Comparison of ENCODE assay signal across 28 cellular contexts in the genomic region with DNA sequence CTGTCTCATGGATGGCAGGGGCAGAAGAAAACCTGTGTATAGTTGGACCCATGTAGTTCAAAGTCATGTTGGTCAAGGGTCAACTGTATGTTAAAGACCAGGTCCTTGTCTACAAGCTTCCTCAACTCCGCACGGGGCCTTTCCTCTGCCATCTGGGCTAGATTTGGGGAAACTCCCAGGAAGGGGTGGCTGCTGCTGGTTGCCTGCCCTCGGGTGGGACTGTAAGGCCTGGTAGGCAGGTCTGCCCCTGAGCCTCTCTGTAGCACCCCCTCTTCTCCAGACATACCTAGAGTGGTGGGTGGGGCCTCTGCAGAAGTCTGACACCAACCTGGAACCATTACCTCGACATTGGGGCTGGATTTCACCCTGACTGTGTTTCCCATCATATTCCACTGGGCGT. TPM values are rescaled to one million over a fixed set of nuclear protein-coding genes. Genes with fewer than 3 reads are reported as not detected.
DNase-seq lines count a peak whose midpoint lies in the region; ATAC-seq, FAIRE-seq and TF ChIP-seq lines count a peak whose summit lies in the region.
"Had no signal": no experiment of that assay in that cellular context is flagged by ENCODE, and none has a peak within 500 bp of the region (broad histone marks: within the 10 kb centered on the region; RNA-seq: fewer than 3 reads in every experiment).

No MANE protein-coding gene starts in this region.

- ATAC-seq in heart right ventricle = no peak
- no peak for ATAC-seq in pancreas
- no peak for ATAC-seq in HG02884 (IDR thresholded peaks at IDR 0.05; ENCODE audit: unreplicated experiment)
- ATAC-seq: A549 had no signal

- 82 to 87% methylated on average over 5 of the region's 5 CpGs for WGBS in heart right ventricle, 2 donors
- 74 to 77% methylated on average over 5 of the region's 5 CpGs for WGBS in pancreas, 2 donors

- no peak for FAIRE-seq in pancreas (lab: Jason Lieb, UNC)
- FAIRE-seq: D721Med, GM12878, GM19239, H1 had no signal

- H3K9me3 ChIP-seq in heart right ventricle = no peaks in the 10 kb centered on the region
- H3K9me3 ChIP-seq in pancreas = no peaks in the 10 kb centered on the region
- H3K9me3 ChIP-seq: A549; BE2C; BLaER1 treated with 17β-estradiol and CSF1 and Interleukin-3, amounts not matched to agents 10 nM and 100 nM had no signal

- no peak overlapping the region for H3K4me3 ChIP-seq in heart right ventricle
- H3K4me3 ChIP-seq in pancreas = no peak overlapping the region
- H3K4me3 ChIP-seq: A549; BLaER1 treated with 17β-estradiol and CSF1 and Interleukin-3, amounts not matched to agents 10 nM and 100 nM; GM12878; GM23248 had no signal

- H3K27me3 ChIP-seq in heart right ventricle (no peaks in the 10 kb centered on the region), pancreas (no peaks in the 10 kb centered on the region)
- H3K27me3 ChIP-seq: BE2C; BLaER1 treated with 17β-estradiol and CSF1 and Interleukin-3, amounts not matched to agents 10 nM and 100 nM had no signal

- H3K36me3 ChIP-seq in heart right ventricle (no peaks in the 10 kb centered on the region), pancreas (no peaks in the 10 kb centered on the region)
- H3K36me3 ChIP-seq: BE2C; BLaER1 treated with 17β-estradiol and CSF1 and Interleukin-3, amounts not matched to agents 10 nM and 100 nM had no signal

- DNase-seq in activated CD8-positive, alpha-beta memory T cell treated with anti-CD3 and anti-CD28 coated beads, Interleukin-2, amount 50 U/mL, for 48 hours = peak; percentile 40
- DNase-seq in activated CD8-positive, alpha-beta memory T cell treated with anti-CD3 and anti-CD28 coated beads, Interleukin-2, amount 50 U/mL, for 4 hours = no peak
- peak; percentile 60 for DNase-seq in cardiac septum (ENCODE audit: low spot score)
- no peak for DNase-seq in heart right ventricle
- DNase-seq in posterior vena cava (ENCODE audit: low spot score) = peak; percentile 22
- no peak for DNase-seq in dermis blood vessel endothelial cell
- no peak for DNase-seq in pancreas
- DNase-seq: ACHN; AML-193; BE2C; CD4-positive, alpha-beta T cell; CD8-positive, alpha-beta memory T cell; DMS 273 treated with DMSO at 0.1 percent for 48 hours; DMS79; EL; GDM1; GM23248; H7; HCEC 1CT had no signal

- H3K27ac ChIP-seq in heart right ventricle (no peak overlapping the region), pancreas (no peak overlapping the region)
- H3K27ac ChIP-seq: 22Rv1; A549; BLaER1 treated with 17β-estradiol and CSF1 and Interleukin-3, amounts not matched to agents 10 nM and 100 nM; GM23248 had no signal

- TF ChIP-seq CTCF in heart right ventricle (IDR thresholded peaks at IDR 0.05) (no peak), pancreas (IDR thresholded peaks at IDR 0.05) (no peak)

- H3K4me1 ChIP-seq in heart right ventricle = peaks cover 0 to 6% (median 3%) of the 10 kb centered on the region in 9 donors
- H3K4me1 ChIP-seq in pancreas = no peaks in the 10 kb centered on the region
- H3K4me1 ChIP-seq: BE2C had no signal

- intact Hi-C loops in cardiac septum (cut with DNase I) (loop anchor here (10.0 kb wide), 1 partner anchor 173 kb away; no protein-coding TSS in a partner anchor), heart right ventricle (cut with DNase I) (loop anchor here in 4 of 10 donors (10.0 kb wide), 2 partner anchors 103 to 173 kb away; no protein-coding TSS in a partner anchor), posterior vena cava (cut with DNase I) (loop anchor here in 1 of 2 donors (5.0 to 10.0 kb wide), 2 partner anchors 103 to 625 kb away; no protein-coding TSS in a partner anchor), pancreas (cut with DNase I) (loop anchor here in 1 of 3 donors (10.0 kb wide), 1 partner anchor 73 kb away; no protein-coding TSS in a partner anchor)

RNA-seq across cellular contexts. Expression of a gene that starts 15.2 kb away (rescaled TPM):
- 1.3 TPM for total RNA-seq in cardiac septum
- under 1 TPM in 6 of 10 donors, not detected in 4; 0.32 to 0.64 (median 0.42) TPM for total RNA-seq in heart right ventricle
- polyA plus RNA-seq in heart right ventricle = 1 to 10 TPM in 1 of 2 donors, under 1 TPM in 1; 0.46 to 1.2 TPM
- under 1 TPM; 0.24 to 0.74 TPM for total RNA-seq in posterior vena cava
- 0.42 TPM in 1 of 2 replicates, not detected in the other for total RNA-seq in dermis blood vessel endothelial cell
- 1 to 10 TPM in 1 of 6 donors, under 1 TPM in 5; 0.24 to 1.1 (median 0.49) TPM for total RNA-seq in pancreas
- polyA plus RNA-seq in pancreas = 1 to 10 TPM; 1.7 to 4.3 TPM
- total RNA-seq: GM12878, GM23248 had no signal
- polyA plus RNA-seq: CD8-positive, alpha-beta memory T cell; GM12878; GM23248 had no signal

RNA-seq across cellular contexts. Expression of a gene that starts 49.0 kb away (rescaled TPM):
- total RNA-seq in cardiac septum (0.30 TPM), heart right ventricle (under 1 TPM in 2 of 10 donors, not detected in 8; 0.09 to 0.18 TPM), posterior vena cava (not detected), dermis blood vessel endothelial cell (not detected in 2 replicates), pancreas (under 1 TPM; 0.16 to 0.69 (median 0.38) TPM)
- polyA plus RNA-seq in heart right ventricle (under 1 TPM in 1 of 2 donors, not detected in 1; 0.28 TPM), pancreas (1 to 10 TPM in 1 of 2 donors, under 1 TPM in 1; 0.99 to 5.0 TPM)
- total RNA-seq: CD4-positive, alpha-beta T cell; CD8-positive, alpha-beta memory T cell; GM12878; GM23248 had no signal
- polyA plus RNA-seq: CD14-positive monocyte; CD8-positive, alpha-beta memory T cell; GM12878; GM23248 had no signal

RNA-seq across cellular contexts. Expression of a gene that starts 49.2 kb away (rescaled TPM):
- total RNA-seq in cardiac septum (39.1 TPM), heart right ventricle (10 to 100 TPM; 18.9 to 38.6 (median 27.9) TPM), posterior vena cava (10 to 100 TPM; 26.3 to 39.3 TPM), dermis blood vessel endothelial cell (9.2 and 14.7 TPM in 2 replicates), pancreas (1 to 10 TPM; 4.5 to 9.6 (median 7.0) TPM)
- polyA plus RNA-seq in heart right ventricle (10 to 100 TPM; 15.1 to 20.7 TPM), pancreas (1 to 10 TPM; 9.7 to 9.8 TPM)

Comparison
In these comparisons a context has a peak if more than half of its experiments do, and no peak if none do; other contexts are left out.
1. DNase-seq: peak in activated CD8-positive, alpha-beta memory T cell treated with anti-CD3 and anti-CD28 coated beads, Interleukin-2, amount 50 U/mL, for 48 hours (single experiment), cardiac septum (single experiment) and posterior vena cava (single experiment); none in activated CD8-positive, alpha-beta memory T cell treated with anti-CD3 and anti-CD28 coated beads, Interleukin-2, amount 50 U/mL, for 4 hours (single experiment), heart right ventricle (0 of 2), dermis blood vessel endothelial cell (single experiment) and pancreas (0 of 6).